10 cellular contexts compared by ENCODE assay signal in genomic region chr7:7861211-7861633, GRCh38.
DNase-seq lines count a peak whose midpoint lies in the region; ATAC-seq, FAIRE-seq and TF ChIP-seq lines count a peak whose summit lies in the region.
"Had no signal": no experiment of that assay in that cellular context is flagged by ENCODE, and none has a peak within 500 bp of the region (broad histone marks: within the 10 kb centered on the region; RNA-seq: fewer than 3 reads in every experiment).

No MANE protein-coding gene starts in this region.

- H3K27ac ChIP-seq in keratinocyte (ENCODE audit: control insufficient read depth, insufficient read depth, low read length): no peak overlapping the region
- H3K27ac ChIP-seq: SJSA1 had no signal

- H3K27me3 ChIP-seq in keratinocyte (ENCODE audit: control insufficient read depth, extremely low read depth, insufficient read depth, low read length): no peaks in the 10 kb centered on the region
- H3K27me3 ChIP-seq: SJSA1 had no signal

- no peak overlapping the region for H3K4me3 Mint-ChIP-seq in chondrocyte (ENCODE audit: unreplicated experiment)
- H3K4me3 Mint-ChIP-seq: activated naive CD4-positive, alpha-beta T cell treated with anti-CD3 and anti-CD28 coated beads for 36 hours had no signal

- no peaks in the 10 kb centered on the region for H3K27me3 Mint-ChIP-seq in chondrocyte (ENCODE audit: low read depth)

- H3K4me1 ChIP-seq in keratinocyte (ENCODE audit: control insufficient read depth, extremely low read depth, insufficient read depth, low read length): peaks cover 4% of the 10 kb centered on the region
- H3K4me1 ChIP-seq: SJSA1 had no signal

- TF ChIP-seq CTCF in keratinocyte (optimal IDR thresholded peaks at IDR 0.05 in 1 of 3, IDR thresholded peaks at IDR 0.05 in 1 of 3, conservative IDR thresholded peaks at IDR 0.05 in 1 of 3; ENCODE audit: extremely low read depth in 1 of 3, insufficient read depth in 2 of 3, low read length in 3 of 3) (no peak), chondrocyte (IDR thresholded peaks at IDR 0.05) (no peak)

- peak; percentile 42 for DNase-seq in COR-L47 (lab: John Stamatoyannopoulos, UW)
- peak; percentile 35 for DNase-seq in HuH-7 (ENCODE audit: low spot score)
- DNase-seq in RCC 7860 (ENCODE audit: low spot score): peak; percentile 32
- DNase-seq in keratinocyte (ENCODE audit: low read depth, low spot score): peak; percentile 7
- no peak for DNase-seq in NK-92 (lab: John Stamatoyannopoulos, UW; ENCODE audit: unreplicated experiment)
- DNase-seq in chondrocyte (ENCODE audit: low spot score): no peak
- no peak for DNase-seq in ecto neural progenitor cell (ENCODE audit: low spot score)
- DNase-seq: activated naive CD4-positive, alpha-beta T cell treated with anti-CD3 and anti-CD28 coated beads for 36 hours had no signal

- FAIRE-seq in RCC 7860 (lab: Jason Lieb, UNC) (no peak), keratinocyte (lab: Jason Lieb, UNC) (peak; percentile 64)

- no peak for ATAC-seq in GM18907 (IDR thresholded peaks at IDR 0.05; ENCODE audit: unreplicated experiment)

- no peak overlapping the region for H3K27ac Mint-ChIP-seq in chondrocyte (ENCODE audit: unreplicated experiment)
- H3K27ac Mint-ChIP-seq: activated naive CD4-positive, alpha-beta T cell treated with anti-CD3 and anti-CD28 coated beads for 36 hours had no signal

- H4K20me1 ChIP-seq in keratinocyte (ENCODE audit: control insufficient read depth, extremely low read depth, insufficient read depth, low read length): no peaks in the 10 kb centered on the region

- no peak overlapping the region for H3K4me2 ChIP-seq in keratinocyte (ENCODE audit: control insufficient read depth, extremely low read depth, insufficient read depth, low read depth, low read length)

- no peaks in the 10 kb centered on the region for H3K36me3 Mint-ChIP-seq in chondrocyte (ENCODE audit: low read depth)

- H3K9me1 ChIP-seq in keratinocyte (ENCODE audit: control insufficient read depth, extremely low read depth, insufficient read depth, low read length): no peaks in the 10 kb centered on the region

- H3K9ac ChIP-seq in keratinocyte (ENCODE audit: control insufficient read depth, extremely low read depth, insufficient read depth, low read length): no peak overlapping the region

- H3K4me1 Mint-ChIP-seq in chondrocyte (ENCODE audit: low read depth): peaks cover 9% of the 10 kb centered on the region

- no peaks in the 10 kb centered on the region for H3K79me2 ChIP-seq in keratinocyte (ENCODE audit: control insufficient read depth, insufficient read depth, low read length)

- no peaks in the 10 kb centered on the region for H3K9me3 ChIP-seq in keratinocyte (ENCODE audit: control insufficient read depth, low read depth, low read length)
- H3K9me3 ChIP-seq: SJSA1 had no signal

- H2AFZ ChIP-seq in keratinocyte (ENCODE audit: control insufficient read depth, low read length): no peak overlapping the region

- no peaks in the 10 kb centered on the region for H3K9me3 Mint-ChIP-seq in chondrocyte (ENCODE audit: low read depth)
- H3K9me3 Mint-ChIP-seq: activated naive CD4-positive, alpha-beta T cell treated with anti-CD3 and anti-CD28 coated beads for 36 hours had no signal

- H3K36me3 ChIP-seq in keratinocyte (ENCODE audit: control insufficient read depth in 2 of 2, extremely low read depth in 1 of 2, insufficient read depth in 2 of 2, low read length in 2 of 2): no peaks in the 10 kb centered on the region
- H3K36me3 ChIP-seq: SJSA1 had no signal

- dilution Hi-C loops in keratinocyte (cut with MboI; ENCODE audit: extremely low pct_ligation_motif_present, low sequenced_read_pairs): no loop called here

- no peak overlapping the region for H3K4me3 ChIP-seq in keratinocyte (ENCODE audit: control insufficient read depth in 2 of 3, extremely low read depth in 1 of 3, insufficient read depth in 2 of 3, low read depth in 1 of 3, low read length in 3 of 3)
- H3K4me3 ChIP-seq: SJSA1 had no signal

Comparison
In these comparisons a context has a peak if more than half of its experiments do, and no peak if none do; other contexts are left out.
1. DNase-seq: peak in COR-L47 (single experiment), HuH-7 (single experiment), RCC 7860 (single experiment) and keratinocyte (single experiment); none in NK-92 (single experiment), chondrocyte (single experiment) and ecto neural progenitor cell (single experiment).